25 cellular contexts compared by ENCODE assay signal in the genomic region with DNA sequence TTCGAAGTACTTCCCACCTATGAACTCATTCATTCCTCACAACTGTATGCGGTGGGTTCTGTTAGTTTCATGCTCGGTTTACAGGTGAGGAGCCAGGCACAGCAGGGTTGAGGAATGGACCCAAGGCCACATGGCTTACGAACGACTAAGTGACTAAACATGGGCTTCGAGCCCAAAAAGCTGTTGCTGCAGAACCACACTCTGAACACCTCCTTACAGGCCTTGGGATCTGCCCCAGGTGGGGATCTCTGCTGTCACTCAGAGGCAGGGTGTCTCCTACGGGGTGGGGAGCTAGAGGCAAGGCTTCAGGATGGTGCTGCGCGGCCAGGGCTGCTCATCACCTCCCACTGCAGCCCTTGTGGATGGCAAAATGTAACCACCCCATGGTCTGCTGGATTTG.
"Had no signal": no experiment of that assay in that cellular context is flagged by ENCODE, and none has a peak within 500 bp of the region (broad histone marks: within the 10 kb centered on the region; RNA-seq: fewer than 3 reads in every experiment).

No MANE protein-coding gene starts in this region.

- H3K27ac ChIP-seq: dorsolateral prefrontal cortex, epithelial cell of prostate, gastrocnemius medialis, neutrophil, pancreas, right atrium auricular region, sigmoid colon, stomach, tibial artery had no signal

- DNase-seq: dorsolateral prefrontal cortex; effector CD8-positive, alpha-beta T cell; endodermal cell; foreskin fibroblast; gastrocnemius medialis; head of caudate nucleus; mesenchymal stem cell; mucosa of descending colon; naive B cell; sigmoid colon; stimulated activated CD4-positive, alpha-beta T cell treated with anti-CD3 and anti-CD28 coated beads, Interleukin-2, amount 100 ng/mL, for 24 hours; stimulated activated CD4-positive, alpha-beta T cell treated with anti-CD3 and anti-CD28 coated beads, Interleukin-4, amount 100 ng/mL, for 24 hours; stimulated activated naive CD4-positive, alpha-beta T cell treated with Interleukin-2 at 50 U/mL for 16 hours; stomach; tibial artery had no signal

- H3K9me3 Mint-ChIP-seq: endodermal cell; mesothelial cell of epicardium; naive B cell; natural killer cell treated with Interleukin-12 subunit alpha and Interleukin-12 subunit beta and Interleukin-15 and Interleukin-18, amount 100 ng/mL, for 72 hours; neural crest cell; stimulated activated effector memory CD8-positive, alpha-beta T cell treated with anti-CD3 and anti-CD28 coated beads, Interleukin-12 subunit alpha, Interleukin-12 subunit beta, amount 100 ng/mL, for 72 hours; type B pancreatic cell had no signal

- H3K4me3 ChIP-seq: dorsolateral prefrontal cortex, gastrocnemius medialis, mucosa of descending colon, pancreas, right atrium auricular region, sigmoid colon, stomach, tibial artery had no signal

- H3K36me3 ChIP-seq: neutrophil had no signal

- H3K27ac Mint-ChIP-seq: endodermal cell; mesothelial cell of epicardium; natural killer cell treated with Interleukin-12 subunit alpha and Interleukin-12 subunit beta and Interleukin-15 and Interleukin-18, amount 100 ng/mL, for 72 hours; stimulated activated effector memory CD8-positive, alpha-beta T cell treated with anti-CD3 and anti-CD28 coated beads, Interleukin-12 subunit alpha, Interleukin-12 subunit beta, amount 100 ng/mL, for 72 hours; type B pancreatic cell had no signal

- H3K4me1 ChIP-seq: gastrocnemius medialis, pancreas, right atrium auricular region, sigmoid colon, stomach, tibial artery had no signal

- ATAC-seq: esophagus mucosa; gastrocnemius medialis; mucosa of descending colon; natural killer cell treated with Interleukin-12 subunit alpha and Interleukin-12 subunit beta and Interleukin-15 and Interleukin-18, amount 100 ng/mL, for 72 hours; stimulated activated effector memory CD8-positive, alpha-beta T cell treated with anti-CD3 and anti-CD28 coated beads, Interleukin-12 subunit alpha, Interleukin-12 subunit beta, amount 100 ng/mL, for 72 hours had no signal

- H3K36me3 Mint-ChIP-seq: natural killer cell treated with Interleukin-12 subunit alpha and Interleukin-12 subunit beta and Interleukin-15 and Interleukin-18, amount 100 ng/mL, for 72 hours had no signal

- H3K4me1 Mint-ChIP-seq: mesothelial cell of epicardium; naive B cell; stimulated activated effector memory CD8-positive, alpha-beta T cell treated with anti-CD3 and anti-CD28 coated beads, Interleukin-12 subunit alpha, Interleukin-12 subunit beta, amount 100 ng/mL, for 72 hours had no signal

- H3K27me3 Mint-ChIP-seq: naive B cell; natural killer cell treated with Interleukin-12 subunit alpha and Interleukin-12 subunit beta and Interleukin-15 and Interleukin-18, amount 100 ng/mL, for 72 hours; type B pancreatic cell had no signal

- H3K9me3 ChIP-seq: gastrocnemius medialis, mucosa of descending colon, neutrophil, pancreas, right atrium auricular region, sigmoid colon, stomach, tibial artery had no signal

- H3K4me3 Mint-ChIP-seq: endodermal cell; mesothelial cell of epicardium; natural killer cell treated with Interleukin-12 subunit alpha and Interleukin-12 subunit beta and Interleukin-15 and Interleukin-18, amount 100 ng/mL, for 72 hours; neural crest cell; stimulated activated effector memory CD8-positive, alpha-beta T cell treated with anti-CD3 and anti-CD28 coated beads, Interleukin-12 subunit alpha, Interleukin-12 subunit beta, amount 100 ng/mL, for 72 hours; type B pancreatic cell had no signal
